1 cellular context compared by ENCODE assay signal in genomic region chr3:132016061-132017041, GRCh38.
TF ChIP-seq lines count a peak whose summit lies in the region.

No MANE protein-coding gene starts in this region.

TF ChIP-seq in IMR-90, 13 proteins besides CTCF, POLR2A, EP300 and RAD21:
- TF ChIP-seq FOS (IDR thresholded peaks at IDR 0.05; ENCODE audit: low read depth, low read length) (no peak), CEBPB (IDR thresholded peaks at IDR 0.05; ENCODE audit: low read depth, low read length) (peak; percentile 52)
